ENCODE assay signal across 2 cellular contexts in genomic region chr14:31106768-31107167, GRCh38.
TF ChIP-seq lines count a peak whose summit lies in the region.

No MANE protein-coding gene starts in this region.

TF ChIP-seq in SK-N-SH, 30 proteins besides CTCF, POLR2A, EP300 and RAD21:
- TF ChIP-seq REST (IDR thresholded peaks at IDR 0.05; ENCODE audit: low read depth, low read length) (no peak), FOSL2 (IDR thresholded peaks at IDR 0.05; ENCODE audit: borderline replicate concordance, low read depth) (peak; percentile 47; the same call in 1 of the 2 replicates), USF1 (IDR thresholded peaks at IDR 0.05; ENCODE audit: borderline replicate concordance, low read depth) (no peak)
TF ChIP-seq in SK-N-SH: peak in this region for 1.

TF ChIP-seq in GM23338, 12 proteins besides CTCF, POLR2A, EP300 and RAD21 (continued from another document):
- TF ChIP-seq ZNF462 (CRISPR knock-in tag; IDR thresholded peaks at IDR 0.05) (no peak), JUNB (IDR thresholded peaks at IDR 0.05; ENCODE audit: unreplicated experiment) (no peak), REST (IDR thresholded peaks at IDR 0.05; ENCODE audit: unreplicated experiment) (no peak), NANOG (IDR thresholded peaks at IDR 0.05; ENCODE audit: borderline replicate concordance) (no peak), CREB1 (CRISPR knock-in tag; IDR thresholded peaks at IDR 0.05; ENCODE audit: low read depth) (no peak), EZH2phosphoT487 (IDR thresholded peaks at IDR 0.05; ENCODE audit: unreplicated experiment) (no peak)
